ENCODE assay signal across 13 cellular contexts in the genomic region with DNA sequence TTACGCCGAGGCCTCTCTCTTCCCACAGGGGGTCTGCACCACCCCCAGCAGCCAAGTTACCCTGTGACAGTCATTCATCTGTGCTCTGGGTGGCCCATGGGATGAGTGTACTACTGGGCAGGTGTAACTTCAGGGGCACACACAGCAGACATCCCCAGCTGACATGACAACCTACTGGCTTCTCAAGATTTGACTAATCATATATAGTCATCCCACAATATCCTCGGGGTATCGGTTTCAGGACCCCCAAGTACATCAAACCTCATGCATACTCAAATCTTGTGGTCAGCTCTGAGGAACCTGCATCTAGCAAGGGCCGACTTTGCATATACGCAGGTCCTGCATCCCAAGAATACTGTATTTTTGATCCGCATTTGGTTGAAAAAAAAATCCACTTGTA.
A peak's percentile ranks its signal among the peaks of the same experiment; 100 is the strongest.
DNase-seq lines count a peak whose midpoint lies in the region; ATAC-seq and TF ChIP-seq lines count a peak whose summit lies in the region.
"Had no signal": no experiment of that assay in that cellular context is flagged by ENCODE, and none has a peak within 500 bp of the region (broad histone marks: within the 10 kb centered on the region; RNA-seq: fewer than 3 reads in every experiment).

No MANE protein-coding gene starts in this region.

- in situ Hi-C loops in G401 (cut with HindIII; ENCODE audit: low sequenced_read_pairs) = no loop called here

- H3K4me1 ChIP-seq in foreskin keratinocyte = no peaks in the 10 kb centered on the region

- TF ChIP-seq CTCF in foreskin keratinocyte (conservative IDR thresholded peaks at IDR 0.05) = no peak

- DNase-seq in foreskin keratinocyte (no peak), mesenteric fat pad (ENCODE audit: low spot score) (no peak), G401 (ENCODE audit: low spot score) (no peak)
- DNase-seq: activated CD8-positive, alpha-beta T cell treated with anti-CD3 and anti-CD28 coated beads for 36 hours; H7; NCI-H2227 treated with DMSO at 0.1 percent for 48 hours; T-helper 2 cell had no signal

- no peak overlapping the region for H3K27ac ChIP-seq in foreskin keratinocyte

- ATAC-seq in GM18502 (IDR thresholded peaks at IDR 0.05; ENCODE audit: poor library complexity, unreplicated experiment) = peak; percentile 97
- peak; percentile 64 for ATAC-seq in GM19467 (IDR thresholded peaks at IDR 0.05; ENCODE audit: unreplicated experiment)
- ATAC-seq in HG02870 (IDR thresholded peaks at IDR 0.05; ENCODE audit: unreplicated experiment) = peak; percentile 95
- ATAC-seq in HG03469 (IDR thresholded peaks at IDR 0.05; ENCODE audit: unreplicated experiment) = peak; percentile 91
- no peak for ATAC-seq in GM21786 (IDR thresholded peaks at IDR 0.05; ENCODE audit: unreplicated experiment)
- no peak for ATAC-seq in foreskin keratinocyte
- ATAC-seq: activated CD8-positive, alpha-beta T cell treated with anti-CD3 and anti-CD28 coated beads for 36 hours; Panc1 had no signal

- H3K27me3 ChIP-seq in foreskin keratinocyte = no peaks in the 10 kb centered on the region

Comparison
In these comparisons a context has a peak if more than half of its experiments do, and no peak if none do; other contexts are left out.
1. ATAC-seq: peak in GM18502 (single experiment), GM19467 (single experiment), HG02870 (single experiment) and HG03469 (single experiment); none in GM21786 (single experiment) and foreskin keratinocyte (single experiment).